ENCODE assay signal across 21 cellular contexts in the genomic region with DNA sequence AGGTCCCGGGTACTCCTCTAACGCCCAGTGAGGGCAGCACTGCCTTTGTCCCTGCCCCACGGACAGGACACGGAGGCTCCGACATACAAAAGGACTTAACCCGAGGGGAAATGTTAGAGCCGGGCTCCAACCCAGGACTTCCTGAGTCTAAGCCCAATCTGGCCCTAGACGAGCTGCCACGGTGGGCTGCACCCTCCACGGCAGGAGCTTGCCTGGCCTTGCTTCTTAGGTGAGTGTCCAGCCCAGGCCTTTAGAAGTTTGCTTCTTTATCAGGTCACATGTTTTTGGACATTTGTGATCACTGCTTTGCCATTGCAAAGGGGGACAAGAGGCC. TPM values are rescaled to one million over a fixed set of nuclear protein-coding genes. Genes with fewer than 3 reads are reported as not detected.
DNase-seq lines count a peak whose midpoint lies in the region; ATAC-seq, FAIRE-seq and TF ChIP-seq lines count a peak whose summit lies in the region.
"Had no signal": no experiment of that assay in that cellular context is flagged by ENCODE, and none has a peak within 500 bp of the region (broad histone marks: within the 10 kb centered on the region; RNA-seq: fewer than 3 reads in every experiment).

No MANE protein-coding gene starts in this region.

- no peaks in the 10 kb centered on the region for H3K9me3 ChIP-seq in HepG2 (ENCODE audit: low read length)
- no peaks in the 10 kb centered on the region for H3K9me3 ChIP-seq in right lobe of liver

- no peak overlapping the region for H3K9ac ChIP-seq in HepG2 (ENCODE audit: insufficient read depth, low read depth, low read length)
- H3K9ac ChIP-seq: neural progenitor cell had no signal

- POLR2A ChIA-PET in HepG2 (lab: Yijun Ruan, JAX), result interaction anchor here (1.3 kb wide), 1 partner anchor 10 kb away, joined by 7 read pairs; no protein-coding TSS in a partner anchor

- TF ChIP-seq CTCF in HepG2 (CRISPR knock-in tag; IDR thresholded peaks at IDR 0.05) (no peak), right lobe of liver (IDR thresholded peaks at IDR 0.05) (no peak)

- H3K79me2 ChIP-seq in HepG2 (ENCODE audit: insufficient read depth, low read length), result no peaks in the 10 kb centered on the region

- H3K36me3 ChIP-seq in HepG2 (replicated peaks in 1 of 2; ENCODE audit: control insufficient read depth in 1 of 2, insufficient read depth in 2 of 2, low read length in 2 of 2), result no peaks in the 10 kb centered on the region
- H3K36me3 ChIP-seq in right lobe of liver, result no peaks in the 10 kb centered on the region
- H3K36me3 ChIP-seq: neural progenitor cell, tibial nerve had no signal

- TF ChIP-seq RAD21 in HepG2 (CRISPR knock-in tag; IDR thresholded peaks at IDR 0.05), result no peak

- H3K4me1 ChIP-seq in HepG2 (ENCODE audit: insufficient read depth, low read length) (peaks cover 21% of the 10 kb centered on the region), right lobe of liver (peaks cover 0 to 9% (median 4%) of the 10 kb centered on the region in 4 donors)
- H3K4me1 ChIP-seq: neural progenitor cell had no signal

- CTCF ChIA-PET in HepG2 (lab: Yijun Ruan, JAX; ENCODE audit: low intra/inter-chr PET ratio, low total read pairs), result no interaction called here

- H3K27ac ChIP-seq in HepG2 (ENCODE audit: extremely low read length, insufficient read depth, low read length) (no peak overlapping the region), right lobe of liver (no peak overlapping the region)
- H3K27ac ChIP-seq: neural progenitor cell, tibial nerve had no signal

- H3K4me3 ChIP-seq in HepG2 (replicated peaks in 1 of 3; ENCODE audit: insufficient read depth in 1 of 3, low read depth in 2 of 3, low read length in 3 of 3) (no peak overlapping the region), right lobe of liver (no peak overlapping the region)
- H3K4me3 ChIP-seq: neural progenitor cell had no signal

- ATAC-seq in HepG2 (peak; percentile 12; the same call in 2 of the 3 replicates), right lobe of liver (no peak), HG02623 (IDR thresholded peaks at IDR 0.05; ENCODE audit: unreplicated experiment) (no peak)
- ATAC-seq: activated CD8-positive, alpha-beta T cell treated with anti-CD3 and anti-CD28 coated beads, Interleukin-2, amount 10 ng/mL, durations not matched to agents 7 days and 5 days; activated T-helper 17 cell treated with anti-CD3 and anti-CD28 coated beads, Interleukin-2, amount 50 U/mL, for 72 hours had no signal

- H3K27me3 ChIP-seq in HepG2 (ENCODE audit: control insufficient read depth in 1 of 2, insufficient read depth in 2 of 2, low read length in 2 of 2), result no peaks in the 10 kb centered on the region; a peak in 2 of 5 replicates
- H3K27me3 ChIP-seq in right lobe of liver, result no peaks in the 10 kb centered on the region
- H3K27me3 ChIP-seq: neural progenitor cell had no signal

- TF ChIP-seq POLR2A in HepG2 (IDR thresholded peaks at IDR 0.05; ENCODE audit: insufficient read depth in 1 of 2, low read depth in 2 of 2, low read length in 2 of 2), result no peak
- TF ChIP-seq POLR2A in right lobe of liver (IDR thresholded peaks at IDR 0.05), result no peak

- H3K4me2 ChIP-seq in HepG2 (ENCODE audit: low read depth, low read length), result no peak overlapping the region
- H3K4me2 ChIP-seq: neural progenitor cell had no signal

- no TSS peak for BruUV-seq in HepG2 (replicated peaks; lab: Mats Ljungman, UMichigan)

- WGBS in HepG2 (ENCODE audit: low lambda C conversion rate), result 82% methylated on average over 6 of the region's 10 CpGs
- WGBS in right lobe of liver (ENCODE audit: insufficient coverage, low coverage, low lambda C conversion rate, missing lambda C conversion rate), result no CpG with 5 or more reads among the region's 10 CpGs

- TF ChIP-seq EP300 in HepG2 (IDR thresholded peaks at IDR 0.05; ENCODE audit: low read depth in 2 of 2, low read length in 2 of 2) (no peak), HepG2 (CRISPR knock-in tag; IDR thresholded peaks at IDR 0.05; ENCODE audit: borderline replicate concordance) (no peak)

- H4K20me1 ChIP-seq in HepG2 (ENCODE audit: insufficient read depth, low read length), result no peaks in the 10 kb centered on the region

- no peak overlapping the region for H2AFZ ChIP-seq in HepG2 (ENCODE audit: low read length)
- H2AFZ ChIP-seq: neural progenitor cell had no signal

- in situ Hi-C loops in HepG2 (cut with HindIII; ENCODE audit: extremely low pct_ligation_motif_present, low pct_unique_long_range_greater_than_20kb), result no loop called here
- in situ Hi-C loops in KBM-7 (cut with MboI; ENCODE audit: low pct_unique_long_range_greater_than_20kb, low sequenced_read_pairs), result no loop called here

- DNase-seq in HepG2 (ENCODE audit: low spot score), result no peak
- DNase-seq in right lobe of liver, result no peak
- DNase-seq in dermis blood vessel endothelial cell, result peak; percentile 17
- peak; percentile 8 for DNase-seq in left kidney (ENCODE audit: low read depth, low spot score)
- no peak for DNase-seq in KBM-7
- no peak for DNase-seq in HPDE6-E6E7 (ENCODE audit: extremely low spot score)
- DNase-seq: activated CD8-positive, alpha-beta T cell treated with anti-CD3 and anti-CD28 coated beads, Interleukin-2, amount 10 ng/mL, durations not matched to agents 7 days and 5 days; activated naive CD4-positive, alpha-beta T cell treated with anti-CD3 and anti-CD28 coated beads, Interleukin-2, amount 10 ng/mL, durations not matched to agents 7 days and 5 days; amniotic stem cell; C1 segment of cervical spinal cord; COR-L47; DND-41; GF-D8; mesendoderm; SIG-M5; stimulated activated CD4-positive, alpha-beta T cell treated with anti-CD3 and anti-CD28 coated beads, Interleukin-4, amount 100 ng/mL, for 1 hour had no signal

- intact Hi-C loops in HepG2 (cut with micrococcal nuclease; ENCODE audit: unreplicated experiment) (no loop called here), right lobe of liver (cut with DNase I) (no loop called here)

- FAIRE-seq in HepG2 (lab: Jason Lieb, UNC), result no peak

RNA-seq across cellular contexts. Expression of a gene that starts 11.0 kb away (rescaled TPM):
- total RNA-seq in HepG2 (2016; rRNA removed; fragmentation: Illumina TruSeq; extraction: Trizol) (0.72 and 1.1 TPM in 2 replicates), right lobe of liver (1 to 10 TPM in 4 of 6 experiments, under 1 TPM in 2; 0.83 to 4.5 (median 1.4) TPM), dermis blood vessel endothelial cell (0.28 and 0.34 TPM in 2 replicates)
- total RNA-seq in HepG2 (2016; cell fraction: cytosol; rRNA removed; fragmentation: Illumina TruSeq; extraction: Trizol; ENCODE audit: low read depth), result 0.18 and 0.20 TPM in 2 replicates
- total RNA-seq in HepG2 (2016; cell fraction: insoluble cytoplasmic fraction; rRNA removed; fragmentation: Illumina TruSeq; extraction: Trizol), result 0.48 and 1.0 TPM in 2 replicates
- total RNA-seq in HepG2 (2016; cell fraction: membrane; rRNA removed; fragmentation: Illumina TruSeq; extraction: Trizol), result 0.59 and 0.96 TPM in 2 replicates
- total RNA-seq in HepG2 (2016; cell fraction: nucleus; rRNA removed; fragmentation: Illumina TruSeq; extraction: Trizol), result 0.66 and 1.2 TPM in 2 replicates
- polyA plus RNA-seq in HepG2 (2011; rRNA removed), result 1.1 and 1.4 TPM in 2 replicates
- polyA plus RNA-seq in HepG2 (2011; cell fraction: cytosol; rRNA removed), result 0.88 and 1.1 TPM in 2 replicates
- polyA plus RNA-seq in HepG2 (2011; cell fraction: nucleus; rRNA removed), result 1.6 and 1.7 TPM in 2 replicates
- 0.44 and 1.1 TPM in 2 replicates for polyA plus RNA-seq in HepG2 (2012)
- 0.28 and 0.41 TPM in 2 replicates for polyA plus RNA-seq in HepG2 (2016; cell fraction: cytosol; fragmentation: Illumina TruSeq; extraction: Trizol; ENCODE audit: low read depth)
- 0.66 and 0.93 TPM in 2 replicates for polyA plus RNA-seq in HepG2 (2016; cell fraction: insoluble cytoplasmic fraction; fragmentation: Illumina TruSeq; extraction: Trizol; ENCODE audit: low read depth)
- polyA plus RNA-seq in HepG2 (2016; cell fraction: membrane; fragmentation: Illumina TruSeq; extraction: Trizol; ENCODE audit: low read depth), result 0.68 and 0.86 TPM in 2 replicates
- 1.7 and 2.1 TPM in 2 replicates for polyA plus RNA-seq in HepG2 (2016; cell fraction: nucleus; fragmentation: Illumina TruSeq; extraction: Trizol; ENCODE audit: insufficient read depth, low read depth)
- 0.12 and 1.2 TPM in 2 replicates for polyA minus RNA-seq in HepG2 (2011; rRNA and poly(A)+ RNA removed; ENCODE audit: low replicate concordance)
- 0.40 and 0.53 TPM in 2 replicates for polyA minus RNA-seq in HepG2 (2011; cell fraction: cytosol; rRNA and poly(A)+ RNA removed)
- polyA minus RNA-seq in HepG2 (2011; cell fraction: nucleus; rRNA and poly(A)+ RNA removed), result 0.39 and 0.75 TPM in 2 replicates
- total RNA-seq: activated CD8-positive, alpha-beta T cell treated with anti-CD3 and anti-CD28 coated beads, Interleukin-2, amount 10 ng/mL, durations not matched to agents 7 days and 5 days; T-helper 2 cell treated with Interferon-gamma antibody and Interleukin-4, amounts not matched to agents 100 ng/mL and 5 ng/mL, for 36 hours had no signal

RNA-seq across cellular contexts. Expression of a gene that starts 47.0 kb away (rescaled TPM):
- total RNA-seq in HepG2 (2016; rRNA removed; fragmentation: Illumina TruSeq; extraction: Trizol), result 43.3 and 50.9 TPM in 2 replicates
- 16.9 and 18.2 TPM in 2 replicates for total RNA-seq in HepG2 (2016; cell fraction: cytosol; rRNA removed; fragmentation: Illumina TruSeq; extraction: Trizol; ENCODE audit: low read depth)
- 37.8 and 52.5 TPM in 2 replicates for total RNA-seq in HepG2 (2016; cell fraction: insoluble cytoplasmic fraction; rRNA removed; fragmentation: Illumina TruSeq; extraction: Trizol)
- total RNA-seq in HepG2 (2016; cell fraction: membrane; rRNA removed; fragmentation: Illumina TruSeq; extraction: Trizol), result 21.7 and 23.1 TPM in 2 replicates
- total RNA-seq in HepG2 (2016; cell fraction: nucleus; rRNA removed; fragmentation: Illumina TruSeq; extraction: Trizol), result 41.4 and 44.1 TPM in 2 replicates
- 37.7 and 39.5 TPM in 2 replicates for polyA plus RNA-seq in HepG2 (2011; rRNA removed)
- 28.7 and 37.6 TPM in 2 replicates for polyA plus RNA-seq in HepG2 (2011; cell fraction: cytosol; rRNA removed)
- 63.6 and 88.4 TPM in 2 replicates for polyA plus RNA-seq in HepG2 (2011; cell fraction: nucleus; rRNA removed)
- polyA plus RNA-seq in HepG2 (2012), result 47.7 and 72.7 TPM in 2 replicates
- polyA plus RNA-seq in HepG2 (2016; cell fraction: cytosol; fragmentation: Illumina TruSeq; extraction: Trizol; ENCODE audit: low read depth), result 5.4 and 6.5 TPM in 2 replicates
- 69.2 and 77.8 TPM in 2 replicates for polyA plus RNA-seq in HepG2 (2016; cell fraction: insoluble cytoplasmic fraction; fragmentation: Illumina TruSeq; extraction: Trizol; ENCODE audit: low read depth)
- polyA plus RNA-seq in HepG2 (2016; cell fraction: membrane; fragmentation: Illumina TruSeq; extraction: Trizol; ENCODE audit: low read depth), result 13.8 and 15.1 TPM in 2 replicates
- 159 and 173 TPM in 2 replicates for polyA plus RNA-seq in HepG2 (2016; cell fraction: nucleus; fragmentation: Illumina TruSeq; extraction: Trizol; ENCODE audit: insufficient read depth, low read depth)
- 13.5 and 27.4 TPM in 2 replicates for polyA minus RNA-seq in HepG2 (2011; rRNA and poly(A)+ RNA removed; ENCODE audit: low replicate concordance)
- 14.2 and 17.5 TPM in 2 replicates for polyA minus RNA-seq in HepG2 (2011; cell fraction: cytosol; rRNA and poly(A)+ RNA removed)
- 56.5 and 56.9 TPM in 2 replicates for polyA minus RNA-seq in HepG2 (2011; cell fraction: nucleus; rRNA and poly(A)+ RNA removed)
- total RNA-seq in right lobe of liver, result 10 to 100 TPM; 25.6 to 42.1 (median 33.0) TPM
- total RNA-seq in dermis blood vessel endothelial cell, result 47.2 and 52.9 TPM in 2 replicates

Comparison
In these comparisons a context has a peak if more than half of its experiments do, and no peak if none do; other contexts are left out.
1. DNase-seq: peak in dermis blood vessel endothelial cell (single experiment) and left kidney (single experiment); none in HepG2 (single experiment), right lobe of liver (0 of 3), KBM-7 (single experiment) and HPDE6-E6E7 (single experiment).